In genomic region chr1:26829214-26829911, GRCh38 we compare ENCODE assay signal across 12 cellular contexts. TPM values are rescaled to one million over a fixed set of nuclear protein-coding genes. Genes with fewer than 3 reads are reported as not detected.
DNase-seq lines count a peak whose midpoint lies in the region; ATAC-seq, FAIRE-seq and TF ChIP-seq lines count a peak whose summit lies in the region.
"Had no signal": no experiment of that assay in that cellular context is flagged by ENCODE, and none has a peak within 500 bp of the region (broad histone marks: within the 10 kb centered on the region; RNA-seq: fewer than 3 reads in every experiment).

No MANE protein-coding gene starts in this region.

- no peak for TF ChIP-seq EP300 in A549 (IDR thresholded peaks at IDR 0.05)

- H3K4me3 Mint-ChIP-seq in activated CD4-positive, alpha-beta memory T cell treated with anti-CD3 and anti-CD28 coated beads, Interleukin-2, amount 10 ng/mL, durations not matched to agents 7 days and 5 days, result peak overlapping the region; percentile 98
- peak overlapping the region; percentile 15 for H3K4me3 Mint-ChIP-seq in mesothelial cell of epicardium

- peaks cover 34% of the 10 kb centered on the region for H3K4me1 ChIP-seq in A549

- H3K9me3 ChIP-seq in A549, result no peaks in the 10 kb centered on the region
- H3K9me3 ChIP-seq: Caco-2 had no signal

- no peak for TF ChIP-seq RAD21 in A549 (conservative IDR thresholded peaks at IDR 0.05 in 1 of 2, IDR thresholded peaks at IDR 0.05 in 1 of 2)

- H3K27me3 Mint-ChIP-seq in activated CD4-positive, alpha-beta memory T cell treated with anti-CD3 and anti-CD28 coated beads, Interleukin-2, amount 10 ng/mL, durations not matched to agents 7 days and 5 days, result no peaks in the 10 kb centered on the region
- no peaks in the 10 kb centered on the region for H3K27me3 Mint-ChIP-seq in mesothelial cell of epicardium (ENCODE audit: low read depth)

- peaks cover 59% of the 10 kb centered on the region for H3K36me3 Mint-ChIP-seq in activated CD4-positive, alpha-beta memory T cell treated with anti-CD3 and anti-CD28 coated beads, Interleukin-2, amount 10 ng/mL, durations not matched to agents 7 days and 5 days (ENCODE audit: low read depth)
- H3K36me3 Mint-ChIP-seq in mesothelial cell of epicardium, result peaks cover 11% of the 10 kb centered on the region

- CTCF ChIA-PET in A549 (lab: Yijun Ruan, JAX), result interaction anchor here (0.8 kb wide), 1 partner anchor 12 kb away, joined by 3 read pairs; no protein-coding TSS in a partner anchor
- CTCF ChIA-PET in activated CD4-positive, alpha-beta memory T cell treated with anti-CD3 and anti-CD28 coated beads, Interleukin-2, amount 10 ng/mL, durations not matched to agents 7 days and 5 days (lab: Charles Lee), result interaction anchor here (0.9 to 5.5 kb wide), 4 partner anchors 19 to 61 kb away, joined by 3 to 98 read pairs (median 8); partner anchors contain the start of gene GPN2

- DNase-seq in A549 (ENCODE audit: low read depth in 1 of 2, low spot score in 1 of 2) (no peak), ELF-1 (ENCODE audit: low read depth, low spot score) (peak; percentile 50), mesothelial cell of epicardium (ENCODE audit: low spot score in 2 of 2, unreplicated experiment in 2 of 2) (no peak), middle frontal gyrus (ENCODE audit: extremely low spot score, low spot score) (no peak), NOMO-1 treated with DMSO at 0.1 percent for 48 hours (lab: John Stamatoyannopoulos, UW; ENCODE audit: unreplicated experiment) (no peak)
- no peak for DNase-seq in activated CD4-positive, alpha-beta memory T cell treated with anti-CD3 and anti-CD28 coated beads, Interleukin-2, amount 10 ng/mL, durations not matched to agents 7 days and 5 days
- DNase-seq: activated CD4-positive, alpha-beta T cell treated with anti-CD3 and anti-CD28 coated beads for 4 hours; Caco-2; NCI-H2107 had no signal

- ATAC-seq in A549, result no peak
- ATAC-seq in GM18520 (IDR thresholded peaks at IDR 0.05; ENCODE audit: unreplicated experiment), result no peak
- ATAC-seq in HG03378 (IDR thresholded peaks at IDR 0.05; ENCODE audit: unreplicated experiment), result no peak

- WGBS in A549 (ENCODE audit: missing lambda C conversion rate), result 88% methylated on average over 6 of the region's 6 CpGs

- FAIRE-seq in A549 (lab: Jason Lieb, UNC), result no peak
- FAIRE-seq: islet of Langerhans had no signal

- H3K9me3 Mint-ChIP-seq in activated CD4-positive, alpha-beta memory T cell treated with anti-CD3 and anti-CD28 coated beads, Interleukin-2, amount 10 ng/mL, durations not matched to agents 7 days and 5 days, result no peaks in the 10 kb centered on the region
- no peaks in the 10 kb centered on the region for H3K9me3 Mint-ChIP-seq in mesothelial cell of epicardium

- POLR2A ChIA-PET in A549 (lab: Yijun Ruan, JAX), result no interaction called here
- POLR2A ChIA-PET in activated CD4-positive, alpha-beta memory T cell treated with anti-CD3 and anti-CD28 coated beads, Interleukin-2, amount 10 ng/mL, durations not matched to agents 7 days and 5 days (lab: Charles Lee), result interaction anchor here (0.6 to 7.1 kb wide), 10 partner anchors 9 to 329 kb away, joined by 4 to 72 read pairs (median 8); partner anchors contain the start of gene PIGV

- TF ChIP-seq CTCF in A549 (IDR thresholded peaks at IDR 0.05) (no peak), mesothelial cell of epicardium (IDR thresholded peaks at IDR 0.05; ENCODE audit: unreplicated experiment) (no peak)

- peaks cover 81% of the 10 kb centered on the region for H3K4me1 Mint-ChIP-seq in activated CD4-positive, alpha-beta memory T cell treated with anti-CD3 and anti-CD28 coated beads, Interleukin-2, amount 10 ng/mL, durations not matched to agents 7 days and 5 days
- peaks cover 42% of the 10 kb centered on the region for H3K4me1 Mint-ChIP-seq in mesothelial cell of epicardium

- H3K27ac Mint-ChIP-seq in activated CD4-positive, alpha-beta memory T cell treated with anti-CD3 and anti-CD28 coated beads, Interleukin-2, amount 10 ng/mL, durations not matched to agents 7 days and 5 days, result peak overlapping the region; percentile 89
- H3K27ac Mint-ChIP-seq in mesothelial cell of epicardium, result no peak overlapping the region

- H3K4me3 ChIP-seq in A549, result no peak overlapping the region

- TF ChIP-seq POLR2A in A549 (IDR thresholded peaks at IDR 0.05; ENCODE audit: low read length), result no peak

- peak overlapping the region; percentile 80; the same call in 1 of the 3 replicates for H3K4me2 ChIP-seq in A549

- no peak overlapping the region for H3K27ac ChIP-seq in A549

TF ChIP-seq in A549, 52 proteins besides CTCF, POLR2A, EP300 and RAD21:
- TF ChIP-seq PHF8 (IDR thresholded peaks at IDR 0.05; ENCODE audit: borderline replicate concordance, low read depth) (no peak), CBX2 (IDR thresholded peaks at IDR 0.05; ENCODE audit: borderline replicate concordance, low read depth) (no peak), EHMT2 (IDR thresholded peaks at IDR 0.05; ENCODE audit: low read depth) (no peak), SREBF2 (IDR thresholded peaks at IDR 0.05) (no peak), FOSB (CRISPR knock-in tag; IDR thresholded peaks at IDR 0.05) (no peak), HEYL (CRISPR knock-in tag; IDR thresholded peaks at IDR 0.05) (no peak), GATA3 (IDR thresholded peaks at IDR 0.05; ENCODE audit: borderline replicate concordance) (no peak), JUNB (IDR thresholded peaks at IDR 0.05) (no peak), KDM5A (IDR thresholded peaks at IDR 0.05) (no peak), FOSL2 (IDR thresholded peaks at IDR 0.05) (no peak), FOSL2 (CRISPR knock-in tag; IDR thresholded peaks at IDR 0.05) (no peak), ZSCAN20 (CRISPR knock-in tag; IDR thresholded peaks at IDR 0.05) (no peak), ZNF302 (CRISPR knock-in tag; IDR thresholded peaks at IDR 0.05) (no peak), ZFP36 (IDR thresholded peaks at IDR 0.05; ENCODE audit: borderline replicate concordance, partially characterized antibody) (no peak), BHLHE40 (IDR thresholded peaks at IDR 0.05; ENCODE audit: low read depth, low read length) (no peak), JUN (IDR thresholded peaks at IDR 0.05) (no peak), CBX8 (IDR thresholded peaks at IDR 0.05) (no peak), PBX3 (IDR thresholded peaks at IDR 0.05) (no peak), NR3C1 (IDR thresholded peaks at IDR 0.05) (no peak), SMC3 (IDR thresholded peaks at IDR 0.05) (no peak), BCL3 (IDR thresholded peaks at IDR 0.05) (no peak)

RNA-seq across cellular contexts. Expression of gene ZDHHC18, which starts 2.9 kb away (rescaled TPM):
- polyA plus RNA-seq in A549 (2011; rRNA removed) (20.0 and 27.0 TPM in 2 replicates), A549 (2017; fragmentation: RNase III; extraction: RNeasy Plus Mini Kit Qiagen cat#74134 plus additional on column Dnase treatment) (15.0 to 16.2 TPM (median 15.7 TPM) in 3 replicates)
- 37.2 and 48.1 TPM in 2 replicates for polyA plus RNA-seq in A549 (2012; cell fraction: cytosol; rRNA removed)
- 44.4 and 45.8 TPM in 2 replicates for polyA plus RNA-seq in A549 (2012; cell fraction: nucleus; rRNA removed)
- polyA minus RNA-seq in A549 (2011; rRNA and poly(A)+ RNA removed), result 39.5 and 46.1 TPM in 2 replicates
- 10 to 100 TPM; 73.3 to 76.3 TPM for total RNA-seq in activated CD4-positive, alpha-beta memory T cell treated with anti-CD3 and anti-CD28 coated beads, Interleukin-2, amount 10 ng/mL, durations not matched to agents 7 days and 5 days
- 25.8 to 28.8 TPM (median 28.4 TPM) in 3 replicates for total RNA-seq in mesothelial cell of epicardium

RNA-seq across cellular contexts. Expression of gene SFN, which starts 33.6 kb away (rescaled TPM):
- 31.0 and 39.8 TPM in 2 replicates for polyA plus RNA-seq in A549 (2011; rRNA removed)
- polyA plus RNA-seq in A549 (2012; cell fraction: cytosol; rRNA removed), result 193 and 209 TPM in 2 replicates
- polyA plus RNA-seq in A549 (2012; cell fraction: nucleus; rRNA removed), result 145 and 174 TPM in 2 replicates
- polyA plus RNA-seq in A549 (2017; fragmentation: RNase III; extraction: RNeasy Plus Mini Kit Qiagen cat#74134 plus additional on column Dnase treatment), result 114 to 150 TPM (median 141 TPM) in 3 replicates
- polyA minus RNA-seq in A549 (2011; rRNA and poly(A)+ RNA removed), result 17.4 and 26.5 TPM in 2 replicates
- 1 to 10 TPM; 4.9 to 5.0 TPM for total RNA-seq in activated CD4-positive, alpha-beta memory T cell treated with anti-CD3 and anti-CD28 coated beads, Interleukin-2, amount 10 ng/mL, durations not matched to agents 7 days and 5 days
- total RNA-seq in mesothelial cell of epicardium, result 2.7 to 4.4 TPM (median 3.8 TPM) in 3 replicates

RNA-seq across cellular contexts. Expression of gene PIGV, which starts 41.6 kb away (rescaled TPM):
- polyA plus RNA-seq in A549 (2011; rRNA removed) (16.2 and 21.7 TPM in 2 replicates), A549 (2017; fragmentation: RNase III; extraction: RNeasy Plus Mini Kit Qiagen cat#74134 plus additional on column Dnase treatment) (6.1 to 7.0 TPM (median 6.6 TPM) in 3 replicates)
- polyA plus RNA-seq in A549 (2012; cell fraction: cytosol; rRNA removed), result 4.3 and 7.3 TPM in 2 replicates
- 6.0 and 7.6 TPM in 2 replicates for polyA plus RNA-seq in A549 (2012; cell fraction: nucleus; rRNA removed)
- polyA minus RNA-seq in A549 (2011; rRNA and poly(A)+ RNA removed), result 23.4 and 30.7 TPM in 2 replicates
- total RNA-seq in activated CD4-positive, alpha-beta memory T cell treated with anti-CD3 and anti-CD28 coated beads, Interleukin-2, amount 10 ng/mL, durations not matched to agents 7 days and 5 days, result 10 to 100 TPM; 16.6 to 16.9 TPM
- 10.7 to 14.0 TPM (median 13.1 TPM) in 3 replicates for total RNA-seq in mesothelial cell of epicardium
